ENCODE assay signal across 1 cellular context in the genomic region with DNA sequence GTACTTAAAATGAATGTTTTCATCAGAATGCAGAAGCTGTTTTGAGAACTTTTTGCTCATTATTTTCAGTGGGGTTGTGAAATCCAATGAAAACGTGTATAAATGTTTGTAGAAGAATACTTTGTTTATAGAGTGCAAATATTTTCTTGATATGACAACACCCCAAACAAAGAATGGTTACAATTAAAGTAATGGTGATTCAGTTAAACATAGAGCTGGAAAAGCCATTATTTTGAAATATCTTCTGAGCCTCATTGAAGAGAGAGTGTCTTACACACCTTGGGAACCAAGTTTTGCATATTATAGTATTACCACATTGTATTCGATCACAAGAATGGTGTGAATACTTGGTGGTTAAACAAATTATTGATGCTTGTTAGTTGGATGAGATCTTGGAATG.
TF ChIP-seq lines count a peak whose summit lies in the region.

No MANE protein-coding gene starts in this region.

TF ChIP-seq in WTC11, 78 proteins besides CTCF, POLR2A, EP300 and RAD21:
- TF ChIP-seq, protein P1, sequence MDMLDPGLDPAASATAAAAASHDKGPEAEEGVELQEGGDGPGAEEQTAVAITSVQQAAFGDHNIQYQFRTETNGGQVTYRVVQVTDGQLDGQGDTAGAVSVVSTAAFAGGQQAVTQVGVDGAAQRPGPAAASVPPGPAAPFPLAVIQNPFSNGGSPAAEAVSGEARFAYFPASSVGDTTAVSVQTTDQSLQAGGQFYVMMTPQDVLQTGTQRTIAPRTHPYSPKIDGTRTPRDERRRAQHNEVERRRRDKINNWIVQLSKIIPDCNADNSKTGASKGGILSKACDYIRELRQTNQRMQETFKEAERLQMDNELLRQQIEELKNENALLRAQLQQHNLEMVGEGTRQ (CRISPR knock-in tag; IDR thresholded peaks at IDR 0.05), result no peak
- TF ChIP-seq JAZF1 (CRISPR knock-in tag; IDR thresholded peaks at IDR 0.05), result no peak
- TF ChIP-seq RELA (CRISPR knock-in tag; IDR thresholded peaks at IDR 0.05; ENCODE audit: borderline replicate concordance), result no peak
- TF ChIP-seq, protein P2, sequence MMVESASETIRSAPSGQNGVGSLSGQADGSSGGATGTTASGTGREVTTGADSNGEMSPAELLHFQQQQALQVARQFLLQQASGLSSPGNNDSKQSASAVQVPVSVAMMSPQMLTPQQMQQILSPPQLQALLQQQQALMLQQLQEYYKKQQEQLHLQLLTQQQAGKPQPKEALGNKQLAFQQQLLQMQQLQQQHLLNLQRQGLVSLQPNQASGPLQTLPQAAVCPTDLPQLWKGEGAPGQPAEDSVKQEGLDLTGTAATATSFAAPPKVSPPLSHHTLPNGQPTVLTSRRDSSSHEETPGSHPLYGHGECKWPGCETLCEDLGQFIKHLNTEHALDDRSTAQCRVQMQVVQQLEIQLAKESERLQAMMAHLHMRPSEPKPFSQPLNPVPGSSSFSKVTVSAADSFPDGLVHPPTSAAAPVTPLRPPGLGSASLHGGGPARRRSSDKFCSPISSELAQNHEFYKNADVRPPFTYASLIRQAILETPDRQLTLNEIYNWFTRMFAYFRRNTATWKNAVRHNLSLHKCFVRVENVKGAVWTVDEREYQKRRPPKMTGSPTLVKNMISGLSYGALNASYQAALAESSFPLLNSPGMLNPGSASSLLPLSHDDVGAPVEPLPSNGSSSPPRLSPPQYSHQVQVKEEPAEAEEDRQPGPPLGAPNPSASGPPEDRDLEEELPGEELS (CRISPR knock-in tag; IDR thresholded peaks at IDR 0.05), result no peak
- TF ChIP-seq, protein P3, sequence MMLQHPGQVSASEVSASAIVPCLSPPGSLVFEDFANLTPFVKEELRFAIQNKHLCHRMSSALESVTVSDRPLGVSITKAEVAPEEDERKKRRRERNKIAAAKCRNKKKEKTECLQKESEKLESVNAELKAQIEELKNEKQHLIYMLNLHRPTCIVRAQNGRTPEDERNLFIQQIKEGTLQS (CRISPR knock-in tag; conservative IDR thresholded peaks at IDR 0.05), result no peak
- no peak for TF ChIP-seq ESRRA (CRISPR knock-in tag; IDR thresholded peaks at IDR 0.05; ENCODE audit: borderline replicate concordance)
- TF ChIP-seq ZNF671 (CRISPR knock-in tag; IDR thresholded peaks at IDR 0.05), result no peak
- no peak for TF ChIP-seq ZNF232 (CRISPR knock-in tag; IDR thresholded peaks at IDR 0.05)
- TF ChIP-seq, protein P4, sequence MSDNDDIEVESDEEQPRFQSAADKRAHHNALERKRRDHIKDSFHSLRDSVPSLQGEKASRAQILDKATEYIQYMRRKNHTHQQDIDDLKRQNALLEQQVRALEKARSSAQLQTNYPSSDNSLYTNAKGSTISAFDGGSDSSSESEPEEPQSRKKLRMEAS (CRISPR knock-in tag; IDR thresholded peaks at IDR 0.05), result no peak
- TF ChIP-seq, protein P5, sequence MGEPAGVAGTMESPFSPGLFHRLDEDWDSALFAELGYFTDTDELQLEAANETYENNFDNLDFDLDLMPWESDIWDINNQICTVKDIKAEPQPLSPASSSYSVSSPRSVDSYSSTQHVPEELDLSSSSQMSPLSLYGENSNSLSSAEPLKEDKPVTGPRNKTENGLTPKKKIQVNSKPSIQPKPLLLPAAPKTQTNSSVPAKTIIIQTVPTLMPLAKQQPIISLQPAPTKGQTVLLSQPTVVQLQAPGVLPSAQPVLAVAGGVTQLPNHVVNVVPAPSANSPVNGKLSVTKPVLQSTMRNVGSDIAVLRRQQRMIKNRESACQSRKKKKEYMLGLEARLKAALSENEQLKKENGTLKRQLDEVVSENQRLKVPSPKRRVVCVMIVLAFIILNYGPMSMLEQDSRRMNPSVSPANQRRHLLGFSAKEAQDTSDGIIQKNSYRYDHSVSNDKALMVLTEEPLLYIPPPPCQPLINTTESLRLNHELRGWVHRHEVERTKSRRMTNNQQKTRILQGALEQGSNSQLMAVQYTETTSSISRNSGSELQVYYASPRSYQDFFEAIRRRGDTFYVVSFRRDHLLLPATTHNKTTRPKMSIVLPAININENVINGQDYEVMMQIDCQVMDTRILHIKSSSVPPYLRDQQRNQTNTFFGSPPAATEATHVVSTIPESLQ (CRISPR knock-in tag; IDR thresholded peaks at IDR 0.05), result no peak
- TF ChIP-seq NFYB (CRISPR knock-in tag; conservative IDR thresholded peaks at IDR 0.05; ENCODE audit: low read depth), result no peak
- TF ChIP-seq, protein P6, sequence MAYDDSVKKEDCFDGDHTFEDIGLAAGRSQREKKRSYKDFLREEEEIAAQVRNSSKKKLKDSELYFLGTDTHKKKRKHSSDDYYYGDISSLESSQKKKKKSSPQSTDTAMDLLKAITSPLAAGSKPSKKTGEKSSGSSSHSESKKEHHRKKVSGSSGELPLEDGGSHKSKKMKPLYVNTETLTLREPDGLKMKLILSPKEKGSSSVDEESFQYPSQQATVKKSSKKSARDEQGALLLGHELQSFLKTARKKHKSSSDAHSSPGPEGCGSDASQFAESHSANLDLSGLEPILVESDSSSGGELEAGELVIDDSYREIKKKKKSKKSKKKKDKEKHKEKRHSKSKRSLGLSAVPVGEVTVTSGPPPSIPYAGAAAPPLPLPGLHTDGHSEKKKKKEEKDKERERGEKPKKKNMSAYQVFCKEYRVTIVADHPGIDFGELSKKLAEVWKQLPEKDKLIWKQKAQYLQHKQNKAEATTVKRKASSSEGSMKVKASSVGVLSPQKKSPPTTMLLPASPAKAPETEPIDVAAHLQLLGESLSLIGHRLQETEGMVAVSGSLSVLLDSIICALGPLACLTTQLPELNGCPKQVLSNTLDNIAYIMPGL (CRISPR knock-in tag; IDR thresholded peaks at IDR 0.05), result no peak
- TF ChIP-seq IRF2 (CRISPR knock-in tag; IDR thresholded peaks at IDR 0.05; ENCODE audit: borderline replicate concordance, low read depth), result no peak
- TF ChIP-seq, protein P7, sequence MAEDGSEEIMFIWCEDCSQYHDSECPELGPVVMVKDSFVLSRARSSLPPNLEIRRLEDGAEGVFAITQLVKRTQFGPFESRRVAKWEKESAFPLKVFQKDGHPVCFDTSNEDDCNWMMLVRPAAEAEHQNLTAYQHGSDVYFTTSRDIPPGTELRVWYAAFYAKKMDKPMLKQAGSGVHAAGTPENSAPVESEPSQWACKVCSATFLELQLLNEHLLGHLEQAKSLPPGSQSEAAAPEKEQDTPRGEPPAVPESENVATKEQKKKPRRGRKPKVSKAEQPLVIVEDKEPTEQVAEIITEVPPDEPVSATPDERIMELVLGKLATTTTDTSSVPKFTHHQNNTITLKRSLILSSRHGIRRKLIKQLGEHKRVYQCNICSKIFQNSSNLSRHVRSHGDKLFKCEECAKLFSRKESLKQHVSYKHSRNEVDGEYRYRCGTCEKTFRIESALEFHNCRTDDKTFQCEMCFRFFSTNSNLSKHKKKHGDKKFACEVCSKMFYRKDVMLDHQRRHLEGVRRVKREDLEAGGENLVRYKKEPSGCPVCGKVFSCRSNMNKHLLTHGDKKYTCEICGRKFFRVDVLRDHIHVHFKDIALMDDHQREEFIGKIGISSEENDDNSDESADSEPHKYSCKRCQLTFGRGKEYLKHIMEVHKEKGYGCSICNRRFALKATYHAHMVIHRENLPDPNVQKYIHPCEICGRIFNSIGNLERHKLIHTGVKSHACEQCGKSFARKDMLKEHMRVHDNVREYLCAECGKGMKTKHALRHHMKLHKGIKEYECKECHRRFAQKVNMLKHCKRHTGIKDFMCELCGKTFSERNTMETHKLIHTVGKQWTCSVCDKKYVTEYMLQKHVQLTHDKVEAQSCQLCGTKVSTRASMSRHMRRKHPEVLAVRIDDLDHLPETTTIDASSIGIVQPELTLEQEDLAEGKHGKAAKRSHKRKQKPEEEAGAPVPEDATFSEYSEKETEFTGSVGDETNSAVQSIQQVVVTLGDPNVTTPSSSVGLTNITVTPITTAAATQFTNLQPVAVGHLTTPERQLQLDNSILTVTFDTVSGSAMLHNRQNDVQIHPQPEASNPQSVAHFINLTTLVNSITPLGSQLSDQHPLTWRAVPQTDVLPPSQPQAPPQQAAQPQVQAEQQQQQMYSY (CRISPR knock-in tag; IDR thresholded peaks at IDR 0.05), result no peak
TF ChIP-seq in WTC11: peak in this region for 0.
